ENCODE assay signal across 24 cellular contexts in the genomic region with DNA sequence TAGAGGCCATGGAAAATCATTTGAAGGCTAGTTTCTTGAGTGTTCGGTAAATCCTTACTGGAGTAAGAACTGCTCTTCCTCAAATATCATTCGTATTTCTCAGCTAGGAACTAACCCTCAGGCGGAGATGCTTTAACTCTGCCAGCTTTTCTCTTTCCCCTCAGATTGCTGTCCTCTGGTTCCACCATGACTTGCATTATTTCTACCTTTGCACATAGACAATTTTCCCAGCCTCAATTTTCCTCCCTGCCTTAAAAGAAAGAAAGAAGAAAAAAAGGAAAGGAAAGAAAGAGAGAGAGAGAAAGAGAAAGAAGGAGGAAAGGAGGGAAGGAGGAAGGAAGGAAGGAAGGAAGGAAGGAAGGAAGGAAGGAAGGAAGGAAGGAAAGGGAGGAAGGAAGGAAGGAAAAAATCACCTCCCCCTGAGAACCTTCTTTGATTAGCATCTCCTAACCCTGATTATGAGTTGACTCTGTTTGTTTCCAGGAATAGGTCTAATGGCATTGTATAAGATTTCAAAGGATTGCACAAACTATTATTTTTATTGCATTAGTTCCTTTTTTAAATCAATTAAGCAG.
DNase-seq lines count a peak whose midpoint lies in the region; ATAC-seq, FAIRE-seq and TF ChIP-seq lines count a peak whose summit lies in the region.
"Had no signal": no experiment of that assay in that cellular context is flagged by ENCODE, and none has a peak within 500 bp of the region (broad histone marks: within the 10 kb centered on the region; RNA-seq: fewer than 3 reads in every experiment).

No MANE protein-coding gene starts in this region.

- no peaks in the 10 kb centered on the region for H3K36me3 Mint-ChIP-seq in MCF 10A (ENCODE audit: insufficient read depth, unreplicated experiment)
- H3K36me3 Mint-ChIP-seq: CD8-positive, alpha-beta memory T cell had no signal

- no peaks in the 10 kb centered on the region for H3K4me1 Mint-ChIP-seq in MCF 10A (ENCODE audit: insufficient read depth, unreplicated experiment)
- H3K4me1 Mint-ChIP-seq: B cell; CD8-positive, alpha-beta memory T cell; GM23338 had no signal

- no peak for TF ChIP-seq POLR2A in breast epithelium (IDR thresholded peaks at IDR 0.05)

- no peaks in the 10 kb centered on the region for H3K9me3 Mint-ChIP-seq in MCF 10A (ENCODE audit: unreplicated experiment)
- H3K9me3 Mint-ChIP-seq: CD4-positive, alpha-beta T cell; CD8-positive, alpha-beta memory T cell; GM23338; H9; HFFc6 had no signal

- no peak for ATAC-seq in pancreas
- ATAC-seq: GM23338, HCT116 had no signal

- no peak for TF ChIP-seq CTCF in MCF 10A (IDR thresholded peaks at IDR 0.05; ENCODE audit: unreplicated experiment)
- TF ChIP-seq CTCF in breast epithelium (IDR thresholded peaks at IDR 0.05) = no peak
- no peak for TF ChIP-seq CTCF in A673 (conservative IDR thresholded peaks at IDR 0.05; ENCODE audit: low read depth, low read length)
- no peak for TF ChIP-seq CTCF in GM10266 (IDR thresholded peaks at IDR 0.05; ENCODE audit: control insufficient read depth, insufficient read depth, low read depth, missing control alignments)
- TF ChIP-seq CTCF in pancreas (IDR thresholded peaks at IDR 0.05) = no peak

- 83 to 88% methylated on average over 3 of the region's 3 CpGs for WGBS in pancreas, 2 donors

- H3K4me3 Mint-ChIP-seq in MCF 10A (ENCODE audit: unreplicated experiment) = no peak overlapping the region
- H3K4me3 Mint-ChIP-seq: B cell; CD4-positive, alpha-beta T cell; CD8-positive, alpha-beta memory T cell; GM23338; H9; HFFc6 had no signal

- FAIRE-seq in pancreas (lab: Jason Lieb, UNC) = no peak
- FAIRE-seq: D721Med, GM12891, GM18507 had no signal

- H3K36me3 ChIP-seq in breast epithelium (no peaks in the 10 kb centered on the region), A673 (ENCODE audit: insufficient read depth, low read length, poor library complexity, severe bottlenecking) (no peaks in the 10 kb centered on the region), SK-N-MC (ENCODE audit: insufficient read depth, low read length) (no peaks in the 10 kb centered on the region), pancreas (no peaks in the 10 kb centered on the region)
- H3K36me3 ChIP-seq: BLaER1 had no signal

- BruUV-seq in MCF 10A (replicated peaks; lab: Mats Ljungman, UMichigan) (no TSS peak), A673 (replicated peaks; lab: Mats Ljungman, UMichigan) (no TSS peak)

- POLR2A ChIA-PET in MCF 10A (lab: Yijun Ruan, JAX) (interaction anchor here (0.6 to 0.7 kb wide), 2 partner anchors 98 to 477 kb away, joined by 3 to 5 read pairs; no protein-coding TSS in a partner anchor), A673 (lab: Charles Lee; ENCODE audit: low non-redundant PET) (no interaction called here)

- H3K27ac ChIP-seq in breast epithelium (no peak overlapping the region), A673 (ENCODE audit: low read depth, low read length, poor library complexity, severe bottlenecking) (no peak overlapping the region), SK-N-MC (peak overlapping the region; percentile 96), pancreas (no peak overlapping the region)
- H3K27ac ChIP-seq: BLaER1, C4-2B had no signal

- CTCF ChIA-PET in MCF 10A (lab: Yijun Ruan, JAX) (interaction anchor here (0.7 to 1.0 kb wide), 2 partner anchors 78 to 92 kb away, joined by 4 to 5 read pairs; no protein-coding TSS in a partner anchor), A673 (lab: Charles Lee) (no interaction called here)

- H3K27ac Mint-ChIP-seq in MCF 10A (ENCODE audit: low read depth, unreplicated experiment) = peak overlapping the region; percentile 57
- H3K27ac Mint-ChIP-seq: B cell; CD4-positive, alpha-beta T cell; GM23338; H9; HFFc6 had no signal

- H3K4me3 ChIP-seq in breast epithelium = no peak overlapping the region
- no peak overlapping the region for H3K4me3 ChIP-seq in A673 (ENCODE audit: low read depth, low read length, poor library complexity, severe bottlenecking)
- H3K4me3 ChIP-seq in SK-N-MC = no peak overlapping the region
- no peak overlapping the region for H3K4me3 ChIP-seq in pancreas
- H3K4me3 ChIP-seq: BLaER1, GM23338 had no signal

- no peaks in the 10 kb centered on the region for H3K4me1 ChIP-seq in breast epithelium
- H3K4me1 ChIP-seq in A673 (ENCODE audit: insufficient read depth, low read length, poor library complexity, severe bottlenecking) = no peaks in the 10 kb centered on the region
- no peaks in the 10 kb centered on the region for H3K4me1 ChIP-seq in pancreas
- H3K4me1 ChIP-seq: BLaER1 had no signal

- H3K9ac ChIP-seq in SK-N-MC (ENCODE audit: insufficient read length) = no peak overlapping the region
- H3K9ac ChIP-seq: BLaER1 had no signal

- no peaks in the 10 kb centered on the region for H3K9me3 ChIP-seq in breast epithelium
- H3K9me3 ChIP-seq in A673 (ENCODE audit: low read depth, low read length, poor library complexity, severe bottlenecking) = no peaks in the 10 kb centered on the region
- H3K9me3 ChIP-seq in SK-N-MC (ENCODE audit: low read depth, low read length) = no peaks in the 10 kb centered on the region
- no peaks in the 10 kb centered on the region for H3K9me3 ChIP-seq in pancreas
- H3K9me3 ChIP-seq: BLaER1 had no signal

- H3K27me3 Mint-ChIP-seq in MCF 10A (ENCODE audit: insufficient read depth, unreplicated experiment) = peaks cover 21% of the 10 kb centered on the region

- H3K27me3 ChIP-seq in breast epithelium = peaks cover 0 to 32% of the 10 kb centered on the region in 2 donors
- peaks cover 17% of the 10 kb centered on the region for H3K27me3 ChIP-seq in A673 (replicated peaks; ENCODE audit: insufficient read depth, low read depth, low read length, poor library complexity)
- peaks cover 0 to 3% (median 0%) of the 10 kb centered on the region in 4 donors for H3K27me3 ChIP-seq in pancreas
- H3K27me3 ChIP-seq: BLaER1 had no signal

- no peak for DNase-seq in MCF 10A (ENCODE audit: unreplicated experiment)
- DNase-seq in breast epithelium (ENCODE audit: low spot score in 2 of 2) = no peak
- peak; percentile 25 for DNase-seq in A673 (ENCODE audit: low spot score)
- peak; percentile 72 for DNase-seq in SK-N-MC (ENCODE audit: low read depth, low spot score)
- no peak for DNase-seq in GM10266 (ENCODE audit: extremely low spot score)
- DNase-seq in NCI-H524 (lab: John Stamatoyannopoulos, UW) = no peak
- DNase-seq in pancreas = no peak
- DNase-seq: 8988T; CD4-positive, alpha-beta T cell; CD8-positive, alpha-beta memory T cell; DMS 273 treated with DMSO at 0.1 percent for 48 hours; DMS79; EL; GDM1; H9; HFFc6 had no signal

- intact Hi-C loops in MCF 10A (cut with micrococcal nuclease) = no loop called here
- intact Hi-C loops in breast epithelium (cut with DNase I; ENCODE audit: low total_unique reads) = no loop called here
- intact Hi-C loops in A673 (cut with micrococcal nuclease; ENCODE audit: unreplicated experiment) = no loop called here
- intact Hi-C loops in pancreas (cut with DNase I) = no loop called here

Comparison
In these comparisons a context has a peak if more than half of its experiments do, and no peak if none do; other contexts are left out.
1. DNase-seq: peak in A673 (single experiment) and SK-N-MC (single experiment); none in MCF 10A (single experiment), breast epithelium (0 of 2), GM10266 (single experiment), NCI-H524 (0 of 2) and pancreas (0 of 6).